In genomic region chr16:506246-506546, GRCh38 we compare ENCODE assay signal across 19 cellular contexts. TPM values are rescaled to one million over a fixed set of nuclear protein-coding genes. Genes with fewer than 3 reads are reported as not detected.
DNase-seq lines count a peak whose midpoint lies in the region; ATAC-seq, FAIRE-seq and TF ChIP-seq lines count a peak whose summit lies in the region.
"Had no signal": no experiment of that assay in that cellular context is flagged by ENCODE, and none has a peak within 500 bp of the region (broad histone marks: within the 10 kb centered on the region; RNA-seq: fewer than 3 reads in every experiment).

No MANE protein-coding gene starts in this region.

- no peaks in the 10 kb centered on the region for H3K4me1 Mint-ChIP-seq in progenitor cell of endocrine pancreas (ENCODE audit: low read depth)
- H3K4me1 Mint-ChIP-seq in activated CD4-positive, alpha-beta memory T cell treated with anti-CD3 and anti-CD28 coated beads for 36 hours (ENCODE audit: low read depth): no peaks in the 10 kb centered on the region
- H3K4me1 Mint-ChIP-seq: CD4-positive, alpha-beta memory T cell had no signal

- H3K23me2 ChIP-seq in H1 (ENCODE audit: low read depth, low read length): no peaks in the 10 kb centered on the region

- no peak overlapping the region for H2BK20ac ChIP-seq in H1 (ENCODE audit: low read length)

- no peak overlapping the region for H2AK5ac ChIP-seq in H1 (ENCODE audit: low read depth, low read length)

- TF ChIP-seq CTCF in HEK293 (tag by site-specific recombination; IDR thresholded peaks at IDR 0.05) (no peak), H1 (IDR thresholded peaks at IDR 0.05; ENCODE audit: control extremely low read depth in 1 of 3, insufficient read depth in 1 of 3, low read depth in 1 of 3, low read length in 3 of 3) (no peak), progenitor cell of endocrine pancreas (IDR thresholded peaks at IDR 0.05; ENCODE audit: unreplicated experiment) (no peak)

- H2AFZ ChIP-seq in H1 (ENCODE audit: low read length): no peak overlapping the region

- H3K9me3 ChIP-seq in HEK293 (ENCODE audit: control insufficient read depth, insufficient read depth, low read depth, low read length): no peaks in the 10 kb centered on the region
- H3K9me3 ChIP-seq in H1 (ENCODE audit: insufficient read depth in 2 of 2, low read depth in 1 of 2, low read length in 1 of 2): no peaks in the 10 kb centered on the region

- WGBS in H1 (ENCODE audit: extremely low coverage in 1 of 2, insufficient coverage in 1 of 2, insufficient read length in 1 of 2, insufficient replicate concordance in 2 of 2, low coverage in 1 of 2, low lambda C conversion rate in 2 of 2, missing lambda C conversion rate in 1 of 2), 2 experiments: 95% methylated on average over 7 of the region's 7 CpGs; no CpG with 5 or more reads in 1 of the 2 experiments

- no peak overlapping the region for H3K23ac ChIP-seq in H1 (ENCODE audit: insufficient read length)

- peak overlapping the region; percentile 44; the same call in 1 of the 2 replicates for H2BK5ac ChIP-seq in H1 (ENCODE audit: low read depth, low read length)

- no peak overlapping the region for H3K4me3 Mint-ChIP-seq in progenitor cell of endocrine pancreas (ENCODE audit: low read depth)
- H3K4me3 Mint-ChIP-seq in activated CD4-positive, alpha-beta memory T cell treated with anti-CD3 and anti-CD28 coated beads for 36 hours: no peak overlapping the region
- H3K4me3 Mint-ChIP-seq: CD4-positive, alpha-beta memory T cell had no signal

- H3K4me3 ChIP-seq in HEK293 (ENCODE audit: low read depth, low read length): no peak overlapping the region
- H3K4me3 ChIP-seq in H1 (ENCODE audit: extremely low read depth in 1 of 4, insufficient read depth in 2 of 4, low read depth in 3 of 4, low read length in 4 of 4): no peak overlapping the region

- DNase-seq in H1 (ENCODE audit: low read depth in 1 of 2, low spot score in 2 of 2) (no peak), progenitor cell of endocrine pancreas (ENCODE audit: low spot score, unreplicated experiment) (no peak), sciatic nerve (ENCODE audit: low spot score) (no peak), Kasumi-1 (lab: John Stamatoyannopoulos, UW) (no peak)
- DNase-seq in activated CD4-positive, alpha-beta memory T cell treated with anti-CD3 and anti-CD28 coated beads for 36 hours: no peak
- DNase-seq: C1 segment of cervical spinal cord; CD4-positive, alpha-beta memory T cell; COR-L47; DMS153; DND-41; GOT3; HCEC 1CT had no signal

- no peaks in the 10 kb centered on the region for H3K79me1 ChIP-seq in H1 (ENCODE audit: low read depth, low read length)

- ATAC-seq in sciatic nerve: no peak

- no peak for FAIRE-seq in H1 (lab: Jason Lieb, UNC)
- FAIRE-seq: G401.6, GM12892 had no signal

- no peaks in the 10 kb centered on the region for H3K9me3 Mint-ChIP-seq in progenitor cell of endocrine pancreas (ENCODE audit: low read depth)
- no peaks in the 10 kb centered on the region for H3K9me3 Mint-ChIP-seq in activated CD4-positive, alpha-beta memory T cell treated with anti-CD3 and anti-CD28 coated beads for 36 hours

- H4K20me1 ChIP-seq in H1 (replicated peaks in 1 of 2; ENCODE audit: control insufficient read depth in 1 of 2, insufficient read depth in 2 of 2, low read length in 2 of 2): no peaks in the 10 kb centered on the region

- H3K4me2 ChIP-seq in H1 (ENCODE audit: insufficient read depth in 1 of 2, low read depth in 2 of 2, low read length in 2 of 2): no peak overlapping the region

- peaks cover 8% of the 10 kb centered on the region for H3K36me3 Mint-ChIP-seq in progenitor cell of endocrine pancreas (ENCODE audit: insufficient read depth)
- no peaks in the 10 kb centered on the region for H3K36me3 Mint-ChIP-seq in activated CD4-positive, alpha-beta memory T cell treated with anti-CD3 and anti-CD28 coated beads for 36 hours
- H3K36me3 Mint-ChIP-seq: CD4-positive, alpha-beta memory T cell had no signal

- no peak overlapping the region for H2BK120ac ChIP-seq in H1 (replicated peaks; ENCODE audit: low read depth, low read length)

- no peak overlapping the region for H4K5ac ChIP-seq in H1 (ENCODE audit: insufficient read length, low read depth, low read length)

- H3K27ac ChIP-seq in HEK293 (ENCODE audit: extremely low read depth, low read depth, low read length) (no peak overlapping the region), angular gyrus (ENCODE audit: low read depth, low read length) (peak overlapping the region; percentile 34), H1 (ENCODE audit: low read depth, low read length) (no peak overlapping the region)

- intact Hi-C loops in sciatic nerve (cut with DNase I): no loop called here
- intact Hi-C loops in activated CD4-positive, alpha-beta memory T cell treated with anti-CD3 and anti-CD28 coated beads for 36 hours (cut with micrococcal nuclease): no loop called here

- H3K79me2 ChIP-seq in H1 (ENCODE audit: control insufficient read depth in 1 of 2, insufficient read depth in 2 of 2, low read length in 2 of 2): no peaks in the 10 kb centered on the region

- H3K4ac ChIP-seq in H1 (replicated peaks; ENCODE audit: insufficient read length, low read depth, low read length): no peak overlapping the region

- POLR2A ChIA-PET in HEK293 (lab: Yijun Ruan, JAX): no interaction called here
- POLR2A ChIA-PET in H1 (lab: Charles Lee; ENCODE audit: partially characterized antibody): interaction anchor here (1.3 to 2.0 kb wide), 2 partner anchors 13 to 14 kb away, joined by 3 to 5 read pairs; no protein-coding TSS in a partner anchor
- POLR2A ChIA-PET in activated CD4-positive, alpha-beta memory T cell treated with anti-CD3 and anti-CD28 coated beads for 36 hours (lab: Charles Lee): no interaction called here

- H4K8ac ChIP-seq in H1 (ENCODE audit: extremely low read depth, insufficient read depth, low read length): peak overlapping the region; percentile 28; the same call in 1 of the 2 replicates

- CTCF ChIA-PET in HEK293 (lab: Yijun Ruan, JAX) (interaction anchor here (0.8 kb wide), 1 partner anchor 19 kb away, joined by 4 read pairs; no protein-coding TSS in a partner anchor), H1 (lab: Charles Lee; ENCODE audit: partially characterized antibody) (interaction anchor here (0.6 to 1.8 kb wide), 3 partner anchors 11 to 82 kb away, joined by 3 to 8 read pairs (median 5); no protein-coding TSS in a partner anchor)
- CTCF ChIA-PET in activated CD4-positive, alpha-beta memory T cell treated with anti-CD3 and anti-CD28 coated beads for 36 hours (lab: Charles Lee): no interaction called here

- no peak overlapping the region for H2BK12ac ChIP-seq in H1 (ENCODE audit: low read depth, low read length)

- no peak overlapping the region for H4K91ac ChIP-seq in H1 (replicated peaks; ENCODE audit: insufficient read length, low read length)

- no peaks in the 10 kb centered on the region for H3K27me3 Mint-ChIP-seq in progenitor cell of endocrine pancreas
- no peaks in the 10 kb centered on the region for H3K27me3 Mint-ChIP-seq in activated CD4-positive, alpha-beta memory T cell treated with anti-CD3 and anti-CD28 coated beads for 36 hours
- H3K27me3 Mint-ChIP-seq: CD4-positive, alpha-beta memory T cell had no signal

- no peak overlapping the region for H3K14ac ChIP-seq in H1 (ENCODE audit: insufficient read length)

- H3K18ac ChIP-seq in H1 (ENCODE audit: extremely low read depth, low read length): no peak overlapping the region

- no peaks in the 10 kb centered on the region for H3K4me1 ChIP-seq in HEK293 (ENCODE audit: control insufficient read depth, insufficient read depth, low read length)
- H3K4me1 ChIP-seq in H1 (replicated peaks in 1 of 4; ENCODE audit: control insufficient read depth in 3 of 4, insufficient read depth in 4 of 4, low read length in 3 of 4): no peaks in the 10 kb centered on the region; a peak in 1 of 7 replicates

- no peaks in the 10 kb centered on the region for H3K27me3 ChIP-seq in H1 (replicated peaks in 1 of 4; ENCODE audit: control insufficient read depth in 3 of 4, extremely low read depth in 1 of 4, insufficient read depth in 3 of 4, low read length in 3 of 4)

- H3K36me3 ChIP-seq in HEK293 (ENCODE audit: control insufficient read depth in 2 of 2, insufficient read depth in 1 of 2, low read length in 2 of 2) (peaks cover 0 to 44% of the 10 kb centered on the region in 2 experiments; a peak in 1 of 3 replicates), H1 (ENCODE audit: control insufficient read depth in 2 of 4, insufficient read depth in 4 of 4, low read length in 3 of 4) (no peaks in the 10 kb centered on the region)

- TF ChIP-seq POLR2A in H1 (IDR thresholded peaks at IDR 0.05; ENCODE audit: control extremely low read depth in 1 of 2, low read depth in 2 of 2, low read length in 2 of 2): no peak

- H3K9ac ChIP-seq in H1 (replicated peaks in 1 of 4; ENCODE audit: extremely low read depth in 1 of 4, low read depth in 3 of 4, low read length in 3 of 4): no peak overlapping the region

- no peak for TF ChIP-seq EP300 in H1 (IDR thresholded peaks at IDR 0.05; ENCODE audit: borderline replicate concordance in 1 of 2, low read depth in 2 of 2, low read length in 2 of 2)

- H3K27ac Mint-ChIP-seq in progenitor cell of endocrine pancreas: peak overlapping the region; percentile 37
- H3K27ac Mint-ChIP-seq in activated CD4-positive, alpha-beta memory T cell treated with anti-CD3 and anti-CD28 coated beads for 36 hours: no peak overlapping the region
- H3K27ac Mint-ChIP-seq: CD4-positive, alpha-beta memory T cell had no signal

- no peak overlapping the region for H3K56ac ChIP-seq in H1 (replicated peaks; ENCODE audit: insufficient read length, low read depth, low read length)

- H2BK15ac ChIP-seq in H1 (ENCODE audit: low read length): no peak overlapping the region

- TF ChIP-seq RAD21 in H1 (IDR thresholded peaks at IDR 0.05 in 1 of 2, conservative IDR thresholded peaks at IDR 0.05 in 1 of 2; ENCODE audit: low read depth in 2 of 2, low read length in 2 of 2): no peak

RNA-seq across cellular contexts. Expression of gene CAPN15, which starts 21.3 kb away (rescaled TPM):
- total RNA-seq in H1 (2021; fragmentation: NEBNext Ultra II Directional; extraction: Animal tissue kit (Norgen Biotek cat#: 25700)): 74.6 and 76.9 TPM in 2 replicates
- polyA plus RNA-seq in H1 (2011; rRNA removed): 38.9 and 68.4 TPM in 2 replicates
- 40.1 TPM for polyA plus RNA-seq in H1 (2011; cell fraction: cytosol; rRNA removed)
- 97.9 TPM for polyA plus RNA-seq in H1 (2011; cell fraction: nucleus; rRNA removed)
- polyA plus RNA-seq in H1 (2012, experiment 1 of 2): 28.0 to 47.8 TPM (median 43.1 TPM) in 4 replicates
- polyA plus RNA-seq in H1 (2012, experiment 2 of 2): 29.7 TPM
- polyA plus RNA-seq in H1 (2013, experiment 1 of 2): 37.4 TPM
- 36.4 TPM for polyA plus RNA-seq in H1 (2013, experiment 2 of 2)
- 13.1 and 15.2 TPM in 2 replicates for polyA minus RNA-seq in H1 (2011; rRNA and poly(A)+ RNA removed)
- polyA minus RNA-seq in H1 (2011; cell fraction: cytosol; rRNA and poly(A)+ RNA removed): 74.6 TPM
- polyA minus RNA-seq in H1 (2011; cell fraction: nucleus; rRNA and poly(A)+ RNA removed): 33.7 TPM
- total RNA-seq in progenitor cell of endocrine pancreas (53.9 and 57.4 TPM in 2 replicates), sciatic nerve (35.2 TPM)
- total RNA-seq in activated CD4-positive, alpha-beta memory T cell treated with anti-CD3 and anti-CD28 coated beads for 36 hours: 10 to 100 TPM; 69.7 to 76.2 TPM

RNA-seq across cellular contexts. Expression of gene PRR35, which starts 54.0 kb away (rescaled TPM):
- 0.50 and 0.61 TPM in 2 replicates for total RNA-seq in H1 (2021; fragmentation: NEBNext Ultra II Directional; extraction: Animal tissue kit (Norgen Biotek cat#: 25700))
- 0.38 and 0.52 TPM in 2 replicates for polyA plus RNA-seq in H1 (2011; rRNA removed)
- 0.44 TPM for polyA plus RNA-seq in H1 (2011; cell fraction: cytosol; rRNA removed)
- polyA plus RNA-seq in H1 (2011; cell fraction: nucleus; rRNA removed): 1.3 TPM
- 0.21 to 0.55 TPM (median 0.41 TPM) in 4 replicates for polyA plus RNA-seq in H1 (2012, experiment 1 of 2)
- polyA plus RNA-seq in H1 (2012, experiment 2 of 2): 0.25 TPM
- 0.45 TPM for polyA plus RNA-seq in H1 (2013, experiment 1 of 2)
- 0.53 TPM for polyA plus RNA-seq in H1 (2013, experiment 2 of 2)
- 0.10 TPM in 1 of 2 replicates, not detected in the other for polyA minus RNA-seq in H1 (2011; rRNA and poly(A)+ RNA removed)
- polyA minus RNA-seq in H1 (2011; cell fraction: cytosol; rRNA and poly(A)+ RNA removed): 0.51 TPM
- polyA minus RNA-seq in H1 (2011; cell fraction: nucleus; rRNA and poly(A)+ RNA removed): 0.30 TPM
- total RNA-seq in progenitor cell of endocrine pancreas (not detected in 2 replicates), sciatic nerve (not detected)
- total RNA-seq in activated CD4-positive, alpha-beta memory T cell treated with anti-CD3 and anti-CD28 coated beads for 36 hours: not detected
- total RNA-seq: A172; A673; CD4-positive, alpha-beta memory T cell had no signal
- polyA plus RNA-seq: BJ; CD4-positive, alpha-beta memory T cell had no signal
